8 cellular contexts compared by ENCODE assay signal in the genomic region with DNA sequence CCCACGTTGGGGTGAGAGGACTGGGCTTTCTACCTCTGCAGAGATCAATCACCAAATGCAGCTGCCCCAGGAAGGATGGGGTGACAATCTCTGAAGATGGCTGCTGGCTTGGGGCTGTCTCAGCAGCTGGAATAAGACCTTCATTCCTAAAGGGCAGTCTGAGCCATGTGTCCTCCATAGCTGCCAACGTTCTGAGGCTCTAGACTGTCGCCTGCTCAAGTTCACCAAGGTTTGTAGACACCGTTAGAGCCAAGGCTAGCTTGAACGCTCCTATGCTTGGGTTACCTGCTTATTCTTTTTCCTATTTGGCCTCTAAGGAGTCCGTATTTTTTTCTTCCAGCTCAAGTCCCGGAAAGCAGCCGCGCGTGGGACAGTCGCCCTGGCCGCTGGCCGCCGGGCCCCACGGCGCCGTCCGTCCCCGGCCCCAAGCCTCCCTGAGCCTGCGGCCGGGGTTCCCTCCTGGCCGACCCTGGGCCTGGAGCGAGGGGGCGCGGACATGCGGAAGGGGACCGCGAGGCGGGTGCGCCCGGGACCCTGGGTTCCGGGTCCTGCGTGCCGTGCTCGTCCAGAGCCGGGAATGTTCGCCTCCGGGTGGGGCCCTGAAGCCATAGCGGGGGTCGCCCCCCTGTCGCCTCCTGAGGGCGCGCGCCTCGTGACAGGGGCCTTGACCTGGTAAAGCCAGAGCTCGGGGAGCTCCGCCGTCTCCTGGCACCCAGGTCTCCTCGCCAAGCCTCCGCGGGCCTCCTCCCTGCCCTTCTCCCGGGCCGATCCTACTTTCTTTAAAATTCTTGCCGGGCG. TPM values are rescaled to one million over a fixed set of nuclear protein-coding genes. Genes with fewer than 3 reads are reported as not detected.
A peak's percentile ranks its signal among the peaks of the same experiment; 100 is the strongest.
DNase-seq lines count a peak whose midpoint lies in the region; ATAC-seq and TF ChIP-seq lines count a peak whose summit lies in the region.

No MANE protein-coding gene starts in this region.

- H3K9me3 ChIP-seq in HUES48 (ENCODE audit: control insufficient read depth, insufficient read depth, low read length) (no peaks in the 10 kb centered on the region), mucosa of descending colon (no peaks in the 10 kb centered on the region)

- H3K27me3 ChIP-seq in ACC112 (ENCODE audit: insufficient read depth, low read length) (peaks cover 11% of the 10 kb centered on the region; the same call in 1 of the 2 replicates), HUES48 (ENCODE audit: control insufficient read depth, insufficient read depth, low read length) (peaks cover 56% of the 10 kb centered on the region), foreskin keratinocyte (peaks cover 41% of the 10 kb centered on the region), rectal smooth muscle tissue (ENCODE audit: control insufficient read depth, insufficient read depth, low read length) (peaks cover 7% of the 10 kb centered on the region)

- H3K27ac ChIP-seq in ACC112 (ENCODE audit: low read depth, low read length): no peak overlapping the region
- no peak overlapping the region for H3K27ac ChIP-seq in HUES48 (ENCODE audit: low read depth, low read length)
- H3K27ac ChIP-seq in foreskin keratinocyte: no peak overlapping the region
- H3K27ac ChIP-seq in rectal smooth muscle tissue (ENCODE audit: low read depth, low read length): no peak overlapping the region

- H3K36me3 ChIP-seq in ACC112 (ENCODE audit: insufficient read depth, low read length): no peaks in the 10 kb centered on the region
- H3K36me3 ChIP-seq in HUES48 (ENCODE audit: control insufficient read depth, insufficient read depth, low read length): no peaks in the 10 kb centered on the region
- no peaks in the 10 kb centered on the region for H3K36me3 ChIP-seq in rectal smooth muscle tissue (ENCODE audit: control insufficient read depth, insufficient read depth, low read length)
- no peaks in the 10 kb centered on the region for H3K36me3 ChIP-seq in mucosa of descending colon (ENCODE audit: low read depth)

- intact Hi-C loops in mucosa of descending colon (cut with DNase I, micrococcal nuclease): no loop called here

- no peak overlapping the region for H2AFZ ChIP-seq in ACC112 (ENCODE audit: low read length, unreplicated experiment)

- no peak overlapping the region for H3K9ac ChIP-seq in HUES48 (ENCODE audit: low read depth, low read length)
- no peak overlapping the region for H3K9ac ChIP-seq in rectal smooth muscle tissue (ENCODE audit: low read length)

- TF ChIP-seq CTCF in foreskin keratinocyte (conservative IDR thresholded peaks at IDR 0.05): no peak
- no peak for TF ChIP-seq CTCF in mucosa of descending colon (IDR thresholded peaks at IDR 0.05)

- DNase-seq in foreskin keratinocyte (no peak), globus pallidus (ENCODE audit: low spot score) (no peak), mucosa of descending colon (no peak)

- no peaks in the 10 kb centered on the region for H3K79me2 ChIP-seq in ACC112 (ENCODE audit: control insufficient read depth, insufficient read depth, low read length, unreplicated experiment)

- H3K4me3 ChIP-seq in ACC112 (ENCODE audit: low read depth, low read length): 0 out of 2 replicates have a peak overlapping the region, but pooled peaks have one; percentile 39
- H3K4me3 ChIP-seq in HUES48 (ENCODE audit: low read depth, low read length): peak overlapping the region; percentile 29; the same call in 1 of the 2 replicates
- peak overlapping the region; percentile 39 for H3K4me3 ChIP-seq in rectal smooth muscle tissue (ENCODE audit: low read length)
- H3K4me3 ChIP-seq in mucosa of descending colon: no peak overlapping the region

- no peak for TF ChIP-seq POLR2A in GM18505 (IDR thresholded peaks at IDR 0.05; ENCODE audit: borderline replicate concordance, extremely low read depth, insufficient read depth, insufficient read length)

- ATAC-seq in foreskin keratinocyte (peak; percentile 3), GM18505 (IDR thresholded peaks at IDR 0.05; ENCODE audit: unreplicated experiment) (no peak), mucosa of descending colon (no peak), GM21367 (IDR thresholded peaks at IDR 0.05; ENCODE audit: unreplicated experiment) (no peak)

- H3K4me1 ChIP-seq in ACC112 (ENCODE audit: control insufficient read depth, insufficient read depth, low read length, unreplicated experiment) (peaks cover 7% of the 10 kb centered on the region), HUES48 (ENCODE audit: control insufficient read depth, insufficient read depth, low read length) (no peaks in the 10 kb centered on the region), foreskin keratinocyte (no peaks in the 10 kb centered on the region), rectal smooth muscle tissue (ENCODE audit: control insufficient read depth, insufficient read depth, low read length) (peaks cover 3% of the 10 kb centered on the region), mucosa of descending colon (ENCODE audit: low read depth) (peaks cover under 1% of the 10 kb centered on the region)

RNA-seq across cellular contexts. Expression of a gene that starts 23.3 kb away (rescaled TPM):
- total RNA-seq in foreskin keratinocyte (185 and 228 TPM in 2 replicates), mucosa of descending colon (100 to 1,000 TPM; 115 to 244 (median 172) TPM)
- polyA plus RNA-seq in foreskin keratinocyte: 305 and 336 TPM in 2 replicates

RNA-seq across cellular contexts. Expression of a gene that starts 29.9 kb away (rescaled TPM):
- 1.1 TPM in 1 of 2 replicates, not detected in the other for total RNA-seq in foreskin keratinocyte
- 0.27 TPM in 1 of 2 replicates, not detected in the other for polyA plus RNA-seq in foreskin keratinocyte
- 100 to 1,000 TPM in 1 of 3 donors, 10 to 100 TPM in 2; 15.7 to 189 (median 70.4) TPM for total RNA-seq in mucosa of descending colon

RNA-seq across cellular contexts. Expression of a gene that starts 45.9 kb away (rescaled TPM):
- 48.2 and 53.9 TPM in 2 replicates for total RNA-seq in foreskin keratinocyte
- 45.3 and 49.5 TPM in 2 replicates for polyA plus RNA-seq in foreskin keratinocyte
- total RNA-seq in mucosa of descending colon: 10 to 100 TPM; 24.2 to 49.0 (median 31.2) TPM

RNA-seq across cellular contexts. Expression of a gene that starts 52.2 kb away (rescaled TPM):
- total RNA-seq in foreskin keratinocyte (7.8 and 8.5 TPM in 2 replicates), mucosa of descending colon (10 to 100 TPM; 11.8 to 12.8 (median 11.8) TPM)
- 11.5 and 12.4 TPM in 2 replicates for polyA plus RNA-seq in foreskin keratinocyte
